Comparison of ENCODE assay signal across 9 cellular contexts in the genomic region with DNA sequence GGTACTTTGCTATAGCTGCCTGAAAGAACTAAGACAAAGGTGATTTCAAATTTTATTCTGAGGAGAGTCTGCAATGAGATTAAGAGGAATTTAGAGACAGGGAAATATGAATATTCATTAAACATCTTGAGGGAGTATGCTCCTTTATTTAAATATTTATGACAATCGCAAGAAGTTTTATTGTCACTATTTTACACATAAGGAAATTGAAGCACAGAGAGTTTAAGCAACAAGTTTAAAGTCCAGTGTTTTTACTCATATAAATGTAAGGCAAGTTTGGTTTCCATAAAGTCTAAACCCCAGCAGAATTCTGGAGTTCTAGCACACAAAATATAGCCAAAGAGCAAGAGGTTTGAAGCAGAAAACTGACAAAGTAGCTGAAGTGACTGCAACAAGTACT. TPM values are rescaled to one million over a fixed set of nuclear protein-coding genes. Genes with fewer than 3 reads are reported as not detected.
"Had no signal": no experiment of that assay in that cellular context is flagged by ENCODE, and none has a peak within 500 bp of the region (broad histone marks: within the 10 kb centered on the region; RNA-seq: fewer than 3 reads in every experiment).

No MANE protein-coding gene starts in this region.

- ATAC-seq: GM23338, HepG2 had no signal

- H3K27ac ChIP-seq: HL-60 had no signal

- H3K4me3 ChIP-seq: GM23338 had no signal

- DNase-seq: H9, HCEC 1CT, KBM-7 had no signal

- FAIRE-seq: H1, H54, HepG2 had no signal

RNA-seq across cellular contexts. Expression of gene SAMSN1, which starts 49.3 kb away (rescaled TPM):
- total RNA-seq: HepG2, HT1080 had no signal
